26 cellular contexts compared by ENCODE assay signal in genomic region chrX:148976571-148976970, GRCh38.
"Had no signal": no experiment of that assay in that cellular context is flagged by ENCODE, and none has a peak within 500 bp of the region (broad histone marks: within the 10 kb centered on the region; RNA-seq: fewer than 3 reads in every experiment).

No MANE protein-coding gene starts in this region.

- H3K9me3 ChIP-seq: left lung, lower lobe of right lung, pancreas, prostate gland, stomach, testis, thyroid gland, transverse colon, upper lobe of left lung, vagina had no signal

- H3K36me3 ChIP-seq: left lung, lower lobe of right lung, pancreas, prostate gland, stomach, thyroid gland, transverse colon, upper lobe of left lung, vagina had no signal

- H3K27me3 ChIP-seq: left lung, stomach, testis, thyroid gland, transverse colon, upper lobe of left lung, vagina had no signal

- H3K4me3 ChIP-seq: left lung, lower lobe of right lung, pancreas, prostate gland, stomach, testis, thyroid gland, transverse colon, upper lobe of left lung, vagina had no signal

- H3K4me1 ChIP-seq: left lung, lower lobe of right lung, pancreas, prostate gland, stomach, testis, thyroid gland, transverse colon, upper lobe of left lung, vagina had no signal

- H3K27ac ChIP-seq: left lung, lower lobe of right lung, pancreas, prostate gland, stomach, testis, thyroid gland, transverse colon, upper lobe of left lung, vagina had no signal

- DNase-seq: hypothalamus; immature natural killer cell; kidney; left colon; left lung; lower lobe of right lung; mammary epithelial cell; mesenchymal stem cell; naive thymus-derived CD8-positive, alpha-beta T cell; nucleus accumbens; pancreas; posterior cingulate gyrus; right cardiac atrium; stimulated activated CD4-positive, alpha-beta T cell treated with anti-CD3 and anti-CD28 coated beads, Interleukin-12 subunit alpha, Interleukin-12 subunit beta, amount 100 ng/mL, for 4 hours; stimulated activated CD4-positive, alpha-beta T cell treated with anti-CD3 and anti-CD28 coated beads, Interleukin-15, amount 100 ng/mL, for 24 hours; stimulated activated CD4-positive, alpha-beta T cell treated with anti-CD3 and anti-CD28 coated beads, Interleukin-2, amount 100 ng/mL, for 24 hours; stimulated activated CD4-positive, alpha-beta T cell treated with anti-CD3 and anti-CD28 coated beads, Interleukin-4, amount 100 ng/mL, for 1 hour; stimulated activated naive B cell treated with anti-CD40 and anti-IgM and Interleukin-4, amounts not matched to agents 10 μg/mL and 1 μg/mL and 100 μg/mL, for 72 hours; stimulated activated naive CD8-positive, alpha-beta T cell treated with anti-CD3 and anti-CD28 coated beads, Interleukin-15, Interleukin-2, amounts not matched to agents 100 U/mL and 50 U/mL, for 24 hours; stomach; testis; thyroid gland; transverse colon; upper lobe of left lung had no signal
